Comparison of ENCODE assay signal across 22 cellular contexts in the genomic region with DNA sequence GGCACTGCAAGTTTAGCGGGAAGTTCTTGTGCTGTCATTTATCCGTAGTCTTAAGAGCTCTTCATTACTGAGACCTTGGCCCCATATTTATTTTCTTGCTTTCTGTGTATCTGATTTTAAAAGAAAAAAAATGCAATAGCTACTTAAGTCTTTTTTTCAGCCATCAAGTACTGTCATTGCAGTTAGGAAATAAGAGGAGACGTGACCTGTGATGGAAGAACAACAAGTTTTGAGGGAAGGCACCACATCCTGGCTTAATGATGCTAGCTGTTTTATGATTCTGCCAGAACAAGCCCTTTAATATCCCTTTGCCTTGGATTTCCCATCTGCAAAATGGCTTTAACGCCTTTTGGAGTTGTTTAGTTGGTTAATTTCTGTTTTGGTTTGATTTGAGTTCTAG. TPM values are rescaled to one million over a fixed set of nuclear protein-coding genes. Genes with fewer than 3 reads are reported as not detected.
DNase-seq lines count a peak whose midpoint lies in the region; ATAC-seq and TF ChIP-seq lines count a peak whose summit lies in the region.
"Had no signal": no experiment of that assay in that cellular context is flagged by ENCODE, and none has a peak within 500 bp of the region (broad histone marks: within the 10 kb centered on the region; RNA-seq: fewer than 3 reads in every experiment).

No MANE protein-coding gene starts in this region.

- no peak overlapping the region for H3K27ac Mint-ChIP-seq in GM23338
- H3K27ac Mint-ChIP-seq in WTC11: no peak overlapping the region; the same call in 1 of the 2 replicates
- H3K27ac Mint-ChIP-seq: activated CD4-positive, alpha-beta T cell treated with anti-CD3 and anti-CD28 coated beads, Interleukin-2, amount 10 ng/mL, durations not matched to agents 24 days and 14 days; CD4-positive, alpha-beta memory T cell; naive B cell had no signal

- no peaks in the 10 kb centered on the region; the same call in 2 of the 3 replicates for H3K9me3 Mint-ChIP-seq in GM23338
- H3K9me3 Mint-ChIP-seq in WTC11: no peaks in the 10 kb centered on the region
- H3K9me3 Mint-ChIP-seq: activated CD4-positive, alpha-beta T cell treated with anti-CD3 and anti-CD28 coated beads, Interleukin-2, amount 10 ng/mL, durations not matched to agents 24 days and 14 days; CD4-positive, alpha-beta memory T cell; naive B cell had no signal

- H3K36me3 ChIP-seq in GM23338 (ENCODE audit: insufficient read depth): peaks cover 13% of the 10 kb centered on the region; the same call in 1 of the 2 replicates
- peaks cover 31% of the 10 kb centered on the region for H3K36me3 ChIP-seq in iPS-20b (ENCODE audit: insufficient read depth, low read depth, low read length)
- H3K36me3 ChIP-seq in stomach smooth muscle (ENCODE audit: control insufficient read depth in 2 of 2, insufficient read depth in 2 of 2, low read length in 2 of 2): peaks cover 8 to 11% of the 10 kb centered on the region in 2 donors
- H3K36me3 ChIP-seq: breast epithelium had no signal

- H3K4me1 Mint-ChIP-seq in GM23338 (peaks cover 34% of the 10 kb centered on the region), WTC11 (peaks cover 49% of the 10 kb centered on the region)

- H3K36me3 Mint-ChIP-seq in GM23338 (ENCODE audit: low read depth) (peaks cover 44% of the 10 kb centered on the region), WTC11 (peaks cover 50% of the 10 kb centered on the region)

- H3K79me2 ChIP-seq in GM23338 (replicated peaks; ENCODE audit: insufficient read depth): peaks cover 79% of the 10 kb centered on the region

- ATAC-seq in GM23338 (no peak), WTC11 (no peak)
- ATAC-seq: foreskin keratinocyte, HCT116, HepG2 had no signal

- no peak overlapping the region for H3K4me3 ChIP-seq in GM23338
- 0 out of 2 replicates have a peak overlapping the region, but pooled peaks have one; percentile 13 for H3K4me3 ChIP-seq in iPS-20b (ENCODE audit: low read length)
- peak overlapping the region; percentile 59 to 86 for H3K4me3 ChIP-seq in stomach smooth muscle (ENCODE audit: low read length in 2 of 2)

- H3K4me1 ChIP-seq in GM23338 (ENCODE audit: insufficient read depth): peaks cover 28% of the 10 kb centered on the region
- peaks cover 11% of the 10 kb centered on the region for H3K4me1 ChIP-seq in iPS-20b (ENCODE audit: insufficient read depth, low read length)
- H3K4me1 ChIP-seq in stomach smooth muscle (ENCODE audit: control insufficient read depth, insufficient read depth, low read length): peaks cover 22% of the 10 kb centered on the region

- H3K27ac ChIP-seq in GM23338 (ENCODE audit: low read depth): no peak overlapping the region
- no peak overlapping the region for H3K27ac ChIP-seq in iPS-20b (ENCODE audit: low read length)
- H3K27ac ChIP-seq in stomach smooth muscle (ENCODE audit: low read length): no peak overlapping the region
- H3K27ac ChIP-seq: breast epithelium, foreskin keratinocyte, suprapubic skin had no signal

- H3K27me3 Mint-ChIP-seq in GM23338 (ENCODE audit: insufficient read depth, low read depth, poor library complexity): peaks cover 15% of the 10 kb centered on the region
- no peaks in the 10 kb centered on the region for H3K27me3 Mint-ChIP-seq in WTC11 (ENCODE audit: low read depth)

- 0 out of 2 replicates have a peak, but pooled peaks cover 4% of the 10 kb centered on the region for H3F3A ChIP-seq in GM23338 (replicated peaks; ENCODE audit: low read depth)

- CTCF ChIA-PET in WTC11 (lab: Charles Lee): interaction anchor here (1.4 to 1.9 kb wide), 2 partner anchors 8 to 19 kb away, joined by 6 to 17 read pairs; no protein-coding TSS in a partner anchor

- DNase-seq in GM23338 (ENCODE audit: low spot score) (no peak), WTC11 (ENCODE audit: low spot score) (no peak), cerebellum (ENCODE audit: low spot score) (no peak), SHP77 treated with DMSO at 0.1 percent for 48 hours (lab: John Stamatoyannopoulos, UW) (no peak)
- no peak for DNase-seq in activated CD8-positive, alpha-beta memory T cell treated with anti-CD3 and anti-CD28 coated beads, Interleukin-2, amount 50 U/mL, for 4 hours
- DNase-seq: activated CD4-positive, alpha-beta T cell treated with anti-CD3 and anti-CD28 coated beads, Interleukin-2, amount 10 ng/mL, durations not matched to agents 24 days and 14 days; activated naive CD4-positive, alpha-beta T cell treated with anti-CD3 and anti-CD28 coated beads, Interleukin-2, amount 50 U/mL, for 16 hours; activated T-cell treated with anti-CD3 and anti-CD28 coated beads for 4 hours; CD4-positive, alpha-beta memory T cell; effector CD4-positive, alpha-beta T cell; foreskin keratinocyte; naive B cell; NCI-H2171 treated with DMSO at 0.1 percent for 48 hours; NK-92 treated with Interleukin-12 subunit alpha and Interleukin-12 subunit beta, amount 100 ng/mL, for 24 hours; SHP77; stimulated activated CD4-positive, alpha-beta T cell treated with anti-CD3 and anti-CD28 coated beads, Interleukin-1b, Interleukin-23, amount 100 ng/mL, for 48 hours had no signal

- no peak overlapping the region for H2AFZ ChIP-seq in GM23338

- peaks cover 61% of the 10 kb centered on the region for H4K20me1 ChIP-seq in GM23338 (replicated peaks; ENCODE audit: insufficient read depth)

- H3K27me3 ChIP-seq in GM23338 (ENCODE audit: insufficient read depth) (peaks cover 4% of the 10 kb centered on the region), iPS-20b (ENCODE audit: insufficient read depth, low read length) (peaks cover 10% of the 10 kb centered on the region; the same call in 1 of the 2 replicates), stomach smooth muscle (ENCODE audit: control insufficient read depth in 1 of 2, insufficient read depth in 2 of 2, low read length in 2 of 2) (no peaks in the 10 kb centered on the region)
- H3K27me3 ChIP-seq: breast epithelium, foreskin keratinocyte, suprapubic skin had no signal

- no peaks in the 10 kb centered on the region for H3K9me2 ChIP-seq in GM23338 (ENCODE audit: insufficient read depth)

- TF ChIP-seq CTCF in GM23338 (conservative IDR thresholded peaks at IDR 0.05; ENCODE audit: low read depth in 2 of 2): no peak
- no peak for TF ChIP-seq CTCF in WTC11 (IDR thresholded peaks at IDR 0.05)

- H3K9me3 ChIP-seq in iPS-20b (ENCODE audit: insufficient read depth, low read depth, low read length) (no peaks in the 10 kb centered on the region), stomach smooth muscle (ENCODE audit: control insufficient read depth in 2 of 2, low read length in 2 of 2) (no peaks in the 10 kb centered on the region)
- H3K9me3 ChIP-seq: breast epithelium, suprapubic skin had no signal

- H3K4me3 Mint-ChIP-seq in GM23338: no peak overlapping the region
- H3K4me3 Mint-ChIP-seq in WTC11: 0 out of 2 replicates have a peak overlapping the region, but pooled peaks have one; percentile 24
- H3K4me3 Mint-ChIP-seq: activated CD4-positive, alpha-beta T cell treated with anti-CD3 and anti-CD28 coated beads, Interleukin-2, amount 10 ng/mL, durations not matched to agents 24 days and 14 days had no signal

- peak overlapping the region; percentile 15; the same call in 1 of the 2 replicates for H3K4me2 ChIP-seq in GM23338

- H3K9ac ChIP-seq in iPS-20b (ENCODE audit: low read depth, low read length) (no peak overlapping the region), stomach smooth muscle (ENCODE audit: low read length in 2 of 2) (peak overlapping the region in 1 of 2 donors; percentile 36)

- POLR2A ChIA-PET in WTC11 (lab: Charles Lee): no interaction called here

TF ChIP-seq in GM23338, 12 proteins besides CTCF, POLR2A, EP300 and RAD21 (continues in another document):
- TF ChIP-seq CREB1 (CRISPR knock-in tag; IDR thresholded peaks at IDR 0.05; ENCODE audit: low read depth) (no peak), EZH2phosphoT487 (IDR thresholded peaks at IDR 0.05; ENCODE audit: unreplicated experiment) (no peak), JUNB (IDR thresholded peaks at IDR 0.05; ENCODE audit: unreplicated experiment) (no peak), ZNF331 (CRISPR knock-in tag; IDR thresholded peaks at IDR 0.05; ENCODE audit: low read depth) (no peak), STAT1 (IDR thresholded peaks at IDR 0.05; ENCODE audit: unreplicated experiment) (no peak)
- TF ChIP-seq, protein P1, sequence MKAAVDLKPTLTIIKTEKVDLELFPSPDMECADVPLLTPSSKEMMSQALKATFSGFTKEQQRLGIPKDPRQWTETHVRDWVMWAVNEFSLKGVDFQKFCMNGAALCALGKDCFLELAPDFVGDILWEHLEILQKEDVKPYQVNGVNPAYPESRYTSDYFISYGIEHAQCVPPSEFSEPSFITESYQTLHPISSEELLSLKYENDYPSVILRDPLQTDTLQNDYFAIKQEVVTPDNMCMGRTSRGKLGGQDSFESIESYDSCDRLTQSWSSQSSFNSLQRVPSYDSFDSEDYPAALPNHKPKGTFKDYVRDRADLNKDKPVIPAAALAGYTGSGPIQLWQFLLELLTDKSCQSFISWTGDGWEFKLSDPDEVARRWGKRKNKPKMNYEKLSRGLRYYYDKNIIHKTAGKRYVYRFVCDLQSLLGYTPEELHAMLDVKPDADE (IDR thresholded peaks at IDR 0.05): no peak

TF ChIP-seq in WTC11, 78 proteins besides CTCF, POLR2A, EP300 and RAD21 (continues in another document):
- no peak for TF ChIP-seq GABPB1 (CRISPR knock-in tag; IDR thresholded peaks at IDR 0.05)
- TF ChIP-seq, protein P2, sequence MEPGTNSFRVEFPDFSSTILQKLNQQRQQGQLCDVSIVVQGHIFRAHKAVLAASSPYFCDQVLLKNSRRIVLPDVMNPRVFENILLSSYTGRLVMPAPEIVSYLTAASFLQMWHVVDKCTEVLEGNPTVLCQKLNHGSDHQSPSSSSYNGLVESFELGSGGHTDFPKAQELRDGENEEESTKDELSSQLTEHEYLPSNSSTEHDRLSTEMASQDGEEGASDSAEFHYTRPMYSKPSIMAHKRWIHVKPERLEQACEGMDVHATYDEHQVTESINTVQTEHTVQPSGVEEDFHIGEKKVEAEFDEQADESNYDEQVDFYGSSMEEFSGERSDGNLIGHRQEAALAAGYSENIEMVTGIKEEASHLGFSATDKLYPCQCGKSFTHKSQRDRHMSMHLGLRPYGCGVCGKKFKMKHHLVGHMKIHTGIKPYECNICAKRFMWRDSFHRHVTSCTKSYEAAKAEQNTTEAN (CRISPR knock-in tag; IDR thresholded peaks at IDR 0.05): no peak
- no peak for TF ChIP-seq ZNF416 (CRISPR knock-in tag; IDR thresholded peaks at IDR 0.05)
- no peak for TF ChIP-seq ZNF396 (CRISPR knock-in tag; IDR thresholded peaks at IDR 0.05; ENCODE audit: borderline replicate concordance)
- TF ChIP-seq KAT7 (CRISPR knock-in tag; IDR thresholded peaks at IDR 0.05; ENCODE audit: borderline replicate concordance): no peak
- TF ChIP-seq TEAD4 (CRISPR knock-in tag; IDR thresholded peaks at IDR 0.05): no peak
- no peak for TF ChIP-seq JAZF1 (CRISPR knock-in tag; IDR thresholded peaks at IDR 0.05)
- no peak for TF ChIP-seq ZNF138 (CRISPR knock-in tag; conservative IDR thresholded peaks at IDR 0.05)
- no peak for TF ChIP-seq ZNF121 (CRISPR knock-in tag; IDR thresholded peaks at IDR 0.05)
- no peak for TF ChIP-seq CREB1 (CRISPR knock-in tag; IDR thresholded peaks at IDR 0.05)
- no peak for TF ChIP-seq NFYB (CRISPR knock-in tag; conservative IDR thresholded peaks at IDR 0.05; ENCODE audit: low read depth)

RNA-seq across cellular contexts. Expression of a gene that starts 3.8 kb away (rescaled TPM):
- total RNA-seq in GM23338 (2014; rRNA removed; shearing (Covaris generic)): 34.1 and 34.3 TPM in 2 replicates
- polyA plus RNA-seq in GM23338 (2016; fragmentation: Nextera tagmentation; extraction: Ambion mirVana): 20.5 and 21.7 TPM in 2 replicates
- total RNA-seq in WTC11 (2021) (33.0 to 40.7 TPM (median 40.0 TPM) in 3 replicates), cerebellum (137 TPM)
